In the genomic region with DNA sequence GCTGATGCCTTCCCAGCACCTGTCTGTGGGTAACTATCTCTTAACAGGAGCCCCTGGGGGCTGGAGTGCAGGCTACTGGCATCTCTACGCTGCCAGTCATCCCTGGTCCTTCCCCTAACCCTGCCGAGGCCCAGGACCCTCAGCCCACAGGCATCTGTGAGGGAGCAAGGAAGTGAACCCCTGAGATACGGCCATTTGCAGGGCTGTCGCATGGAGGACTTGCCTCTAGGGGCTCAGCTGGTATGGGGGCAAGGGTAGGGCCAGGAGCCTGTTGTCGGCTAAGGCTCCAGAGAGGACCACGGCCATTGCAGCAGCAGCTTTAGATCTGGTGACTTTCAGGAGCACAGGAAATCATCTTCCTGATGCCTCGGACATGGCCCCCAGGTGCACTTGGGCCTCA, we compare ENCODE assay signal across 21 cellular contexts. TPM values are rescaled to one million over a fixed set of nuclear protein-coding genes. Genes with fewer than 3 reads are reported as not detected.
A peak's percentile ranks its signal among the peaks of the same experiment; 100 is the strongest.
DNase-seq lines count a peak whose midpoint lies in the region; ATAC-seq, FAIRE-seq and TF ChIP-seq lines count a peak whose summit lies in the region.
"Had no signal": no experiment of that assay in that cellular context is flagged by ENCODE, and none has a peak within 500 bp of the region (broad histone marks: within the 10 kb centered on the region; RNA-seq: fewer than 3 reads in every experiment).

No MANE protein-coding gene starts in this region.

- 93% methylated on average over 7 of the region's 7 CpGs for WGBS in K562 (ENCODE audit: insufficient coverage, low coverage, missing lambda C conversion rate)
- WGBS in mesenchymal stem cell: 94% methylated on average over 7 of the region's 7 CpGs

- no peak overlapping the region for H2BK15ac ChIP-seq in mesenchymal stem cell (ENCODE audit: low read depth, poor library complexity, severe bottlenecking)

- H3K4me3 Mint-ChIP-seq in T-helper 17 cell: no peak overlapping the region
- H3K4me3 Mint-ChIP-seq: B cell; CD4-positive, alpha-beta T cell; CD8-positive, alpha-beta T cell had no signal

- TF ChIP-seq CTCF in K562 (IDR thresholded peaks at IDR 0.05 in 2 of 3, conservative IDR thresholded peaks at IDR 0.05 in 1 of 3; ENCODE audit: insufficient read depth in 2 of 3, low read depth in 1 of 3, low read length in 3 of 3): no peak
- no peak for TF ChIP-seq CTCF in OCI-LY7 (conservative IDR thresholded peaks at IDR 0.05; ENCODE audit: low read length)

- no peak overlapping the region for H3K23ac ChIP-seq in mesenchymal stem cell (ENCODE audit: low read length in 2 of 2)

- no peak for TF ChIP-seq POLR2A in K562 (conservative IDR thresholded peaks at IDR 0.05)

- H3K4me1 Mint-ChIP-seq in T-helper 17 cell: peaks cover 27% of the 10 kb centered on the region

- H3K18ac ChIP-seq in mesenchymal stem cell (ENCODE audit: low read depth in 1 of 2, low read length in 2 of 2): no peak overlapping the region

- DNase-seq in T-helper 17 cell (no peak), K562 (ENCODE audit: extremely low read depth in 1 of 4, low spot score in 3 of 4) (no peak), mesenchymal stem cell (no peak), GM19240 (ENCODE audit: insufficient read length, low spot score) (no peak), OCI-LY7 (ENCODE audit: low spot score) (no peak)
- no peak for DNase-seq in activated effector memory CD4-positive, alpha-beta T cell treated with anti-CD3 and anti-CD28 coated beads, Interleukin-2, amount 50 U/mL, for 16 hours
- DNase-seq: 8988T; AML-193; Caco-2; Calu3; CD4-positive, alpha-beta T cell; CD8-positive, alpha-beta T cell; DMS79 treated with DMSO at 0.1 percent for 48 hours; GF-D8 had no signal

- no peaks in the 10 kb centered on the region for H4K20me1 ChIP-seq in K562 (replicated peaks; ENCODE audit: control insufficient read depth, insufficient read depth, low read length)
- no peaks in the 10 kb centered on the region for H4K20me1 ChIP-seq in OCI-LY7 (ENCODE audit: insufficient read depth, low read length)

- H3K27me3 ChIP-seq in K562 (ENCODE audit: control insufficient read depth in 2 of 2, insufficient read depth in 2 of 2, low read length in 2 of 2): no peaks in the 10 kb centered on the region
- H3K27me3 ChIP-seq in mesenchymal stem cell (ENCODE audit: control insufficient read depth in 1 of 2, insufficient read depth in 1 of 2, low read length in 2 of 2): no peaks in the 10 kb centered on the region
- H3K27me3 ChIP-seq: BLaER1 treated with 17β-estradiol and CSF1 and Interleukin-3, amounts not matched to agents 10 nM and 100 nM had no signal

- CTCF ChIA-PET in K562 (lab: Yijun Ruan, JAX; ENCODE audit: low intra/inter-chr PET ratio): no interaction called here
- CTCF ChIA-PET in OCI-LY7 (lab: Charles Lee; ENCODE audit: unreplicated experiment): no interaction called here

- H3K27ac ChIP-seq in K562 (ENCODE audit: extremely low read depth, low read depth, low read length) (no peak overlapping the region), mesenchymal stem cell (ENCODE audit: low read length, poor library complexity, severe bottlenecking) (no peak overlapping the region), OCI-LY7 (ENCODE audit: low read depth, low read length, poor library complexity, severe bottlenecking) (no peak overlapping the region)
- H3K27ac ChIP-seq: BLaER1 treated with 17β-estradiol and CSF1 and Interleukin-3, amounts not matched to agents 10 nM and 100 nM; C4-2B had no signal

- H3K4me3 ChIP-seq in K562 (no peak overlapping the region), mesenchymal stem cell (ENCODE audit: insufficient read depth in 1 of 2, low read depth in 1 of 2, low read length in 2 of 2) (no peak overlapping the region), OCI-LY7 (ENCODE audit: low read depth, low read length, poor library complexity, severe bottlenecking) (no peak overlapping the region)
- H3K4me3 ChIP-seq: BLaER1 treated with 17β-estradiol and CSF1 and Interleukin-3, amounts not matched to agents 10 nM and 100 nM had no signal

- H4K91ac ChIP-seq in mesenchymal stem cell (ENCODE audit: low read length): peak overlapping the region; percentile 44

- in situ Hi-C loops in K562 (cut with MboI): no loop called here

- no peak overlapping the region for H3K4ac ChIP-seq in mesenchymal stem cell (ENCODE audit: low read depth in 1 of 2, low read length in 2 of 2)

- no peaks in the 10 kb centered on the region for H3K27me3 Mint-ChIP-seq in T-helper 17 cell
- H3K27me3 Mint-ChIP-seq: B cell; CD4-positive, alpha-beta T cell had no signal

- no peaks in the 10 kb centered on the region for H3K9me2 ChIP-seq in OCI-LY7 (ENCODE audit: insufficient read depth, low read length)

- TF ChIP-seq RAD21 in K562 (CRISPR knock-in tag; conservative IDR thresholded peaks at IDR 0.05 in 1 of 2, IDR thresholded peaks at IDR 0.05 in 1 of 2): no peak

- H2BK5ac ChIP-seq in mesenchymal stem cell (ENCODE audit: low read depth, low read length, poor library complexity, severe bottlenecking): no peak overlapping the region

- no peak for FAIRE-seq in K562 (lab: Jason Lieb, UNC)
- FAIRE-seq: A204.1, D721Med, G401.6, GM12891 had no signal

- H3K4me2 ChIP-seq in K562 (ENCODE audit: insufficient read depth, low read length) (no peak overlapping the region), mesenchymal stem cell (ENCODE audit: low read length, poor library complexity, severe bottlenecking) (no peak overlapping the region), OCI-LY7 (ENCODE audit: low read length) (no peak overlapping the region)
- H3K4me2 ChIP-seq: BLaER1 treated with 17β-estradiol and CSF1 and Interleukin-3, amounts not matched to agents 10 nM and 100 nM had no signal

- H3K79me2 ChIP-seq in K562 (ENCODE audit: control insufficient read depth, insufficient read depth, low read length): peaks cover 11% of the 10 kb centered on the region; the same call in 2 of the 3 replicates
- H3K79me2 ChIP-seq in OCI-LY7 (ENCODE audit: insufficient read depth, low read depth, low read length): no peaks in the 10 kb centered on the region

- no peak overlapping the region for H2BK120ac ChIP-seq in mesenchymal stem cell (ENCODE audit: low read depth, low read length)

- H3K9me3 ChIP-seq in T-helper 17 cell (ENCODE audit: control insufficient read depth, low read length, poor library complexity, severe bottlenecking) (no peaks in the 10 kb centered on the region), K562 (replicated peaks; ENCODE audit: control insufficient read depth, insufficient read depth, low read depth, low read length) (no peaks in the 10 kb centered on the region), mesenchymal stem cell (ENCODE audit: control insufficient read depth, low read length) (no peaks in the 10 kb centered on the region), OCI-LY7 (ENCODE audit: low read length) (no peaks in the 10 kb centered on the region)
- H3K9me3 ChIP-seq: Caco-2 had no signal

- peaks cover 79% of the 10 kb centered on the region for H3K36me3 ChIP-seq in K562 (ENCODE audit: control insufficient read depth, insufficient read depth, low read length)
- H3K36me3 ChIP-seq in mesenchymal stem cell (ENCODE audit: control insufficient read depth in 1 of 2, insufficient read depth in 2 of 2, low read depth in 1 of 2, low read length in 2 of 2): peaks cover 8 to 42% of the 10 kb centered on the region in 2 experiments
- H3K36me3 ChIP-seq in OCI-LY7 (ENCODE audit: insufficient read depth, low read length): peaks cover 27% of the 10 kb centered on the region

- POLR2A ChIA-PET in K562 (lab: Yijun Ruan, JAX): interaction anchor here (0.9 kb wide), 1 partner anchor 30 kb away, joined by 4 read pairs; no protein-coding TSS in a partner anchor
- POLR2A ChIA-PET in OCI-LY7 (lab: Charles Lee): interaction anchor here (0.8 kb wide), 1 partner anchor 21 kb away, joined by 3 read pairs; no protein-coding TSS in a partner anchor

- H3K79me1 ChIP-seq in mesenchymal stem cell (replicated peaks; ENCODE audit: low read length, poor library complexity, severe bottlenecking): peaks cover 24% of the 10 kb centered on the region

- H3K27ac Mint-ChIP-seq in T-helper 17 cell: peak overlapping the region; percentile 43
- H3K27ac Mint-ChIP-seq: B cell; CD8-positive, alpha-beta T cell had no signal

- H4K8ac ChIP-seq in mesenchymal stem cell (ENCODE audit: low read length): no peak overlapping the region

- H3K4me1 ChIP-seq in K562 (replicated peaks in 1 of 2; ENCODE audit: control insufficient read depth in 2 of 2, insufficient read depth in 2 of 2, low read length in 2 of 2): no peaks in the 10 kb centered on the region
- H3K4me1 ChIP-seq in mesenchymal stem cell (ENCODE audit: control insufficient read depth, insufficient read depth, low read depth, low read length): peaks cover 5% of the 10 kb centered on the region
- H3K4me1 ChIP-seq in OCI-LY7 (ENCODE audit: insufficient read depth, low read length, poor library complexity, severe bottlenecking): no peaks in the 10 kb centered on the region
- H3K4me1 ChIP-seq: Caco-2 had no signal

- no peak overlapping the region for H2BK12ac ChIP-seq in mesenchymal stem cell (ENCODE audit: low read length in 2 of 2)

- H2AFZ ChIP-seq in K562 (ENCODE audit: low read depth, low read length) (no peak overlapping the region), mesenchymal stem cell (ENCODE audit: low read depth, low read length) (no peak overlapping the region), OCI-LY7 (ENCODE audit: low read length) (no peak overlapping the region)

- H3K14ac ChIP-seq in mesenchymal stem cell (ENCODE audit: low read length in 2 of 2): no peak overlapping the region

- no peaks in the 10 kb centered on the region for H3K9me1 ChIP-seq in K562 (ENCODE audit: control insufficient read depth, insufficient read depth, low read length)

- peaks cover 12% of the 10 kb centered on the region for H3K36me3 Mint-ChIP-seq in T-helper 17 cell (ENCODE audit: low read depth)

- H3K9ac ChIP-seq in K562 (ENCODE audit: insufficient read depth in 1 of 2, low read depth in 2 of 2, low read length in 2 of 2) (peak overlapping the region in 1 of 2 experiments; percentile 32; a peak in 1 of 4 replicates), mesenchymal stem cell (ENCODE audit: low read length) (no peak overlapping the region)
- H3K9ac ChIP-seq: BLaER1 treated with 17β-estradiol and CSF1 and Interleukin-3, amounts not matched to agents 10 nM and 100 nM had no signal

- intact Hi-C loops in K562 (cut with micrococcal nuclease) (no loop called here), OCI-LY7 (cut with micrococcal nuclease; ENCODE audit: unreplicated experiment) (no loop called here)

- ATAC-seq in T-helper 17 cell: no peak
- ATAC-seq in K562: no peak; the same call in 2 of the 3 replicates
- ATAC-seq: CD8-positive, alpha-beta T cell had no signal

- no peak overlapping the region for H2AK5ac ChIP-seq in mesenchymal stem cell (ENCODE audit: low read length, severe bottlenecking)

- BruUV-seq in K562 (replicated peaks; lab: Mats Ljungman, UMichigan): no TSS peak
- no TSS peak for BruUV-seq in OCI-LY7 (replicated peaks; lab: Mats Ljungman, UMichigan)

- no peak for TF ChIP-seq EP300 in K562 (IDR thresholded peaks at IDR 0.05; ENCODE audit: low read length)

RNA-seq across cellular contexts. Expression of a gene that starts 49.7 kb away (rescaled TPM):
- 100 to 1,000 TPM; 173 to 188 TPM for total RNA-seq in T-helper 17 cell
- 89.3 and 263 TPM in 2 replicates for total RNA-seq in K562 (2011; cell fraction: chromatin; rRNA removed; ENCODE audit: low replicate concordance)
- total RNA-seq in K562 (2011; cell fraction: nucleolus; rRNA removed): 37.0 and 55.8 TPM in 2 replicates
- total RNA-seq in K562 (2011; cell fraction: nucleoplasm; rRNA removed): 93.4 and 112 TPM in 2 replicates
- 47.3 and 48.9 TPM in 2 replicates for total RNA-seq in K562 (2014; rRNA removed)
- total RNA-seq in K562 (2014; rRNA removed; fragmentation: Illumina TruSeq; extraction: Trizol): 60.0 and 68.2 TPM in 2 replicates
- total RNA-seq in K562 (2015; rRNA removed; fragmentation: Illumina TruSeq; extraction: Trizol): 60.3 and 62.6 TPM in 2 replicates
- 74.2 and 77.2 TPM in 2 replicates for total RNA-seq in K562 (2021)
- 39.0 and 45.1 TPM in 2 replicates for polyA plus RNA-seq in K562 (2011; rRNA removed)
- 16.5 and 25.0 TPM in 2 replicates for polyA plus RNA-seq in K562 (2011; cell fraction: cytosol; rRNA removed)
- 109 and 122 TPM in 2 replicates for polyA plus RNA-seq in K562 (2011; cell fraction: nucleus; rRNA removed)
- 24.3 and 31.1 TPM in 2 replicates for polyA plus RNA-seq in K562 (2012)
- polyA plus RNA-seq in K562 (2014; fragmentation: Illumina TruSeq; extraction: Trizol): 39.4 and 51.8 TPM in 2 replicates
- polyA plus RNA-seq in K562 (2014; fragmentation: Nextera tagmentation; extraction: Ambion mirVana): 10 to 100 TPM; 21.0 to 24.0 TPM
- polyA plus RNA-seq in K562 (2014; rRNA removed): 40.6 and 44.9 TPM in 2 replicates
- 96.3 and 107 TPM in 2 replicates for polyA minus RNA-seq in K562 (2011; rRNA and poly(A)+ RNA removed)
- 24.5 and 37.7 TPM in 2 replicates for polyA minus RNA-seq in K562 (2011; cell fraction: cytosol; rRNA and poly(A)+ RNA removed)
- 86.0 and 138 TPM in 2 replicates for polyA minus RNA-seq in K562 (2011; cell fraction: nucleus; rRNA and poly(A)+ RNA removed)
- 10.3 TPM for polyA plus RNA-seq in mesenchymal stem cell (2013, experiment 1 of 2)
- 8.7 TPM for polyA plus RNA-seq in mesenchymal stem cell (2013, experiment 2 of 2)
- 21.7 and 30.3 TPM in 2 replicates for total RNA-seq in OCI-LY7 (2014; rRNA removed; shearing (Covaris generic))
- 36.6 and 38.7 TPM in 2 replicates for total RNA-seq in OCI-LY7 (2022)
